Comparison of ENCODE assay signal across 13 cellular contexts in the genomic region with DNA sequence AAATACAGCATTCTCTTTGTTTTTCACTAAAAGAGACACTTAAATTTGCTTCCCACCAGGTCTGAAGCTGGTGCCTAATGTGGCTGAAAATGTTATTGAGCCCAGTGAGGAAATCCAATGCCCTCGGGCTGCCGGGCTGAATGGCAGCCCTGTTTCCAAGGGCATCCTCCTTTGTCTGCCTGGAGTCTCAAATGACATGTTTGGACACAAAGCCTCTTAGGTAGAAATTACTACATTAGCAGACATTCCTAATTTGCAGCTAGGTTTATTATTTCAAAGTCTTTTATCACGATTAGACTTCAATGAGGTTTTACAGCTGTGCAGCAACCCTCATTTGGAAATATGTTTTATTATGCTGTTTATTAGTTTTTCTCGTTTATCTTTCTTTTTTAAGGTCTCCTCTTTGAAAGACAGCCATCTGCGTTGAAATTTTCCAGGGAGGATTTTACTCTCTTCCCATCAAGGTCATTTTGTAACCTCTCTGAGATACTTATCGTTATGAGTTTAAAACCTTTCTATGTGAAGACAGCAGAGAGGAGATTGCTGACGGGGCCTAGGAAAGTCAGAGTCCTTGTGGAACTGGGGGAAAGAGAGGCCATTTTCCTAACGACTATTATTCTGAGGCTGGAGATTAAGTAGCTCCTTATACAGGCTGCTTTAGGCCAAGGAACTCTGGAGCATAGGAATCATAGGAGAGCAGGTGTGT. TPM values are rescaled to one million over a fixed set of nuclear protein-coding genes. Genes with fewer than 3 reads are reported as not detected.
DNase-seq lines count a peak whose midpoint lies in the region; TF ChIP-seq lines count a peak whose summit lies in the region.
"Had no signal": no experiment of that assay in that cellular context is flagged by ENCODE, and none has a peak within 500 bp of the region (broad histone marks: within the 10 kb centered on the region; RNA-seq: fewer than 3 reads in every experiment).

No MANE protein-coding gene starts in this region.

- TF ChIP-seq CTCF in HEK293 (tag by site-specific recombination; IDR thresholded peaks at IDR 0.05) (no peak), WERI-Rb-1 (IDR thresholded peaks at IDR 0.05; ENCODE audit: low read depth, low read length) (no peak), colonic mucosa (IDR thresholded peaks at IDR 0.05) (no peak)

- no peak overlapping the region for H3K23ac ChIP-seq in trophoblast cell (ENCODE audit: low read length)

- no peak overlapping the region for H3K4ac ChIP-seq in trophoblast cell (ENCODE audit: low read depth, low read length)

- H2AK5ac ChIP-seq in trophoblast cell (ENCODE audit: low read length) = no peak overlapping the region

- H3K79me2 ChIP-seq in trophoblast cell (ENCODE audit: control insufficient read depth, insufficient read depth, low read length, poor library complexity) = no peaks in the 10 kb centered on the region

- H3K4me3 Mint-ChIP-seq in immature natural killer cell = no peak overlapping the region
- no peak overlapping the region for H3K4me3 Mint-ChIP-seq in activated naive CD4-positive, alpha-beta T cell treated with anti-CD3 and anti-CD28 coated beads for 36 hours
- H3K4me3 Mint-ChIP-seq: activated CD4-positive, alpha-beta memory T cell treated with anti-CD3 and anti-CD28 coated beads for 36 hours had no signal

- H3K18ac ChIP-seq in trophoblast cell (ENCODE audit: low read length) = no peak overlapping the region

- peaks cover 1 to 4% (median 1%) of the 10 kb centered on the region in 3 donors for H3K27me3 Mint-ChIP-seq in immature natural killer cell (ENCODE audit: low read depth in 3 of 3)
- H3K27me3 Mint-ChIP-seq in activated naive CD4-positive, alpha-beta T cell treated with anti-CD3 and anti-CD28 coated beads for 36 hours (ENCODE audit: low read depth) = peaks cover 18% of the 10 kb centered on the region

- no peak overlapping the region for H3K9ac ChIP-seq in trophoblast cell (ENCODE audit: low read length)
- H3K9ac ChIP-seq in colonic mucosa (ENCODE audit: low read depth in 2 of 2, low read length in 2 of 2) = no peak overlapping the region

- intact Hi-C loops in activated naive CD4-positive, alpha-beta T cell treated with anti-CD3 and anti-CD28 coated beads for 36 hours (cut with micrococcal nuclease) = no loop called here
- intact Hi-C loops in colonic mucosa (cut with DNase I) = no loop called here

- no peak overlapping the region for H3K14ac ChIP-seq in trophoblast cell (ENCODE audit: low read length)

- no peaks in the 10 kb centered on the region for H3K36me3 Mint-ChIP-seq in immature natural killer cell
- H3K36me3 Mint-ChIP-seq in activated naive CD4-positive, alpha-beta T cell treated with anti-CD3 and anti-CD28 coated beads for 36 hours (ENCODE audit: low read depth) = no peaks in the 10 kb centered on the region
- H3K36me3 Mint-ChIP-seq: activated CD4-positive, alpha-beta memory T cell treated with anti-CD3 and anti-CD28 coated beads for 36 hours; activated naive CD4-positive, alpha-beta T cell treated with anti-CD3 and anti-CD28 coated beads, Interleukin-2, amount 50 U/mL, for 72 hours had no signal

- H3K27me3 ChIP-seq in WERI-Rb-1 (ENCODE audit: insufficient read depth, low read depth, severe bottlenecking) (no peaks in the 10 kb centered on the region), trophoblast cell (ENCODE audit: insufficient read depth, low read length) (no peaks in the 10 kb centered on the region), MG63 (no peaks in the 10 kb centered on the region), colonic mucosa (no peaks in the 10 kb centered on the region)

- H4K8ac ChIP-seq in trophoblast cell (ENCODE audit: low read depth, low read length) = no peak overlapping the region

- peak; percentile 48 for DNase-seq in NCI-H2107 (lab: John Stamatoyannopoulos, UW)
- DNase-seq in WERI-Rb-1 = peak; percentile 60
- no peak for DNase-seq in trophoblast cell
- DNase-seq in immature natural killer cell = no peak
- DNase-seq in MG63 = no peak
- DNase-seq in activated naive CD4-positive, alpha-beta T cell treated with anti-CD3 and anti-CD28 coated beads for 36 hours = no peak
- DNase-seq in colonic mucosa = no peak
- DNase-seq: activated CD4-positive, alpha-beta memory T cell treated with anti-CD3 and anti-CD28 coated beads for 36 hours; lower lobe of right lung had no signal

- H3K9me3 ChIP-seq in HEK293 (ENCODE audit: control insufficient read depth, insufficient read depth, low read depth, low read length) (no peaks in the 10 kb centered on the region), WERI-Rb-1 (ENCODE audit: severe bottlenecking) (peaks cover 4% of the 10 kb centered on the region), trophoblast cell (ENCODE audit: insufficient read depth, low read depth, low read length) (no peaks in the 10 kb centered on the region), MG63 (no peaks in the 10 kb centered on the region), colonic mucosa (no peaks in the 10 kb centered on the region)
- H3K9me3 ChIP-seq: lower lobe of right lung, thoracic aorta had no signal

- H3K4me1 ChIP-seq in HEK293 (ENCODE audit: control insufficient read depth, insufficient read depth, low read length) (peaks cover 13% of the 10 kb centered on the region), trophoblast cell (ENCODE audit: control insufficient read depth in 1 of 2, insufficient read depth in 2 of 2, low read length in 2 of 2) (peaks cover 0 to 2% of the 10 kb centered on the region in 2 experiments), colonic mucosa (no peaks in the 10 kb centered on the region)
- H3K4me1 ChIP-seq: lower lobe of right lung had no signal

- H3K27ac Mint-ChIP-seq in immature natural killer cell = no peak overlapping the region
- H3K27ac Mint-ChIP-seq in activated naive CD4-positive, alpha-beta T cell treated with anti-CD3 and anti-CD28 coated beads for 36 hours = no peak overlapping the region
- H3K27ac Mint-ChIP-seq: activated CD4-positive, alpha-beta memory T cell treated with anti-CD3 and anti-CD28 coated beads for 36 hours; activated naive CD4-positive, alpha-beta T cell treated with anti-CD3 and anti-CD28 coated beads, Interleukin-2, amount 50 U/mL, for 72 hours had no signal

- H3K27ac ChIP-seq in HEK293 (ENCODE audit: extremely low read depth, low read depth, low read length) = peak overlapping the region; percentile 79
- peak overlapping the region; percentile 83 for H3K27ac ChIP-seq in WERI-Rb-1
- H3K27ac ChIP-seq in trophoblast cell (ENCODE audit: low read depth, low read length) = peak overlapping the region; percentile 51
- no peak overlapping the region for H3K27ac ChIP-seq in colonic mucosa
- H3K27ac ChIP-seq: C4-2B, lower lobe of right lung, thoracic aorta had no signal

- no peak overlapping the region for H2BK12ac ChIP-seq in trophoblast cell (ENCODE audit: low read length)

- no peaks in the 10 kb centered on the region for H3K4me1 Mint-ChIP-seq in immature natural killer cell
- H3K4me1 Mint-ChIP-seq in activated naive CD4-positive, alpha-beta T cell treated with anti-CD3 and anti-CD28 coated beads for 36 hours (ENCODE audit: low read depth) = no peaks in the 10 kb centered on the region

- H3K4me3 ChIP-seq in HEK293 (ENCODE audit: low read depth, low read length) (no peak overlapping the region), WERI-Rb-1 (ENCODE audit: low read depth, low read length) (no peak overlapping the region), trophoblast cell (ENCODE audit: low read depth, low read length) (no peak overlapping the region), MG63 (no peak overlapping the region), colonic mucosa (no peak overlapping the region)
- H3K4me3 ChIP-seq: lower lobe of right lung, thoracic aorta had no signal

- WGBS in trophoblast cell (ENCODE audit: extremely low coverage, insufficient coverage, insufficient read length) = no CpG with 5 or more reads among the region's 8 CpGs

- no peaks in the 10 kb centered on the region for H3K36me3 ChIP-seq in HEK293 (ENCODE audit: control insufficient read depth in 2 of 2, insufficient read depth in 1 of 2, low read length in 2 of 2)
- no peaks in the 10 kb centered on the region for H3K36me3 ChIP-seq in WERI-Rb-1
- no peaks in the 10 kb centered on the region for H3K36me3 ChIP-seq in trophoblast cell (ENCODE audit: control insufficient read depth in 1 of 2, insufficient read depth in 2 of 2, low read length in 2 of 2)
- H3K36me3 ChIP-seq in MG63 = no peaks in the 10 kb centered on the region
- no peaks in the 10 kb centered on the region for H3K36me3 ChIP-seq in colonic mucosa
- H3K36me3 ChIP-seq: lower lobe of right lung, thoracic aorta had no signal

- CTCF ChIA-PET in HEK293 (lab: Yijun Ruan, JAX) = interaction anchor here (0.5 to 1.3 kb wide), 4 partner anchors 17 to 42 kb away, joined by 3 to 5 read pairs (median 3); no protein-coding TSS in a partner anchor
- CTCF ChIA-PET in activated naive CD4-positive, alpha-beta T cell treated with anti-CD3 and anti-CD28 coated beads for 36 hours (lab: Charles Lee) = no interaction called here

- H2AFZ ChIP-seq in trophoblast cell (ENCODE audit: insufficient read depth, low read length, poor library complexity) = no peak overlapping the region

- H2BK5ac ChIP-seq in trophoblast cell (ENCODE audit: low read depth, low read length, poor library complexity) = no peak overlapping the region

- no peak overlapping the region for H4K12ac ChIP-seq in trophoblast cell (ENCODE audit: low read depth, low read length)

- H2BK120ac ChIP-seq in trophoblast cell (ENCODE audit: insufficient read depth, low read length, poor library complexity) = peak overlapping the region; percentile 42

- no peak overlapping the region for H4K91ac ChIP-seq in trophoblast cell (ENCODE audit: low read depth, low read length)

- H3K79me1 ChIP-seq in trophoblast cell (ENCODE audit: low read length) = peaks cover 6% of the 10 kb centered on the region

- POLR2A ChIA-PET in HEK293 (lab: Yijun Ruan, JAX) = interaction anchor here (0.8 kb wide), 1 partner anchor 17 kb away, joined by 3 read pairs; no protein-coding TSS in a partner anchor

- no peaks in the 10 kb centered on the region for H3K9me3 Mint-ChIP-seq in immature natural killer cell
- H3K9me3 Mint-ChIP-seq in activated naive CD4-positive, alpha-beta T cell treated with anti-CD3 and anti-CD28 coated beads for 36 hours = no peaks in the 10 kb centered on the region
- H3K9me3 Mint-ChIP-seq: activated CD4-positive, alpha-beta memory T cell treated with anti-CD3 and anti-CD28 coated beads for 36 hours; activated naive CD4-positive, alpha-beta T cell treated with anti-CD3 and anti-CD28 coated beads, Interleukin-2, amount 50 U/mL, for 72 hours had no signal

- H3K4me2 ChIP-seq in trophoblast cell (ENCODE audit: low read length) = peak overlapping the region; percentile 16

TF ChIP-seq in HEK293, 187 proteins besides CTCF, POLR2A, EP300 and RAD21 (continues in another document):
- TF ChIP-seq ZBTB48 (tag by site-specific recombination; IDR thresholded peaks at IDR 0.05) = no peak
- TF ChIP-seq ZNF571 (tag by site-specific recombination; IDR thresholded peaks at IDR 0.05) = no peak

RNA-seq across cellular contexts. Expression of gene ZNF532, which starts 59.0 kb away (rescaled TPM):
- polyA plus RNA-seq in trophoblast cell (2013) = 95.4 and 96.7 TPM in 2 replicates
- polyA plus RNA-seq in immature natural killer cell = under 1 TPM in 2 of 3 donors, not detected in 1; 0.49 to 0.99 TPM
- 18.6 and 20.2 TPM in 2 replicates for total RNA-seq in MG63 (2014; rRNA removed; shearing (Covaris generic); ENCODE audit: low replicate concordance)
- total RNA-seq in activated naive CD4-positive, alpha-beta T cell treated with anti-CD3 and anti-CD28 coated beads for 36 hours = 1 to 10 TPM; 4.0 to 4.3 TPM
- 10 to 100 TPM in 1 of 2 donors, 1 to 10 TPM in 1; 5.6 to 14.8 TPM for total RNA-seq in colonic mucosa

Comparison
In these comparisons a context has a peak if more than half of its experiments do, and no peak if none do; other contexts are left out.
1. DNase-seq: peak in NCI-H2107 (single experiment) and WERI-Rb-1 (single experiment); none in trophoblast cell (0 of 2), immature natural killer cell (0 of 3), MG63 (single experiment), activated naive CD4-positive, alpha-beta T cell treated with anti-CD3 and anti-CD28 coated beads for 36 hours (single experiment) and colonic mucosa (single experiment).